1 cellular context compared by ENCODE assay signal in genomic region chr1:223736638-223737037, GRCh38.
A peak's percentile ranks its signal among the peaks of the same experiment; 100 is the strongest.
TF ChIP-seq lines count a peak whose summit lies in the region.
"Not testable (repeated sequence)": the region's sequence is repeated elsewhere in the genome, so short reads cannot be mapped to it uniquely, and the experiment has no call there.

No MANE protein-coding gene starts in this region.

TF ChIP-seq in HepG2, 621 proteins besides CTCF, POLR2A, EP300 and RAD21:
- TF ChIP-seq NR2F6 (IDR thresholded peaks at IDR 0.05), result not testable (repeated sequence)
- TF ChIP-seq NR2F6 (CRISPR knock-in tag; IDR thresholded peaks at IDR 0.05) (peak; percentile 20; the same call in 1 of the 2 replicates), ZNF121 (CRISPR knock-in tag; IDR thresholded peaks at IDR 0.05) (peak; percentile 63)
